8 cellular contexts compared by ENCODE assay signal in genomic region chr14:20873370-20874177, GRCh38. TPM values are rescaled to one million over a fixed set of nuclear protein-coding genes. Genes with fewer than 3 reads are reported as not detected.
DNase-seq lines count a peak whose midpoint lies in the region; ATAC-seq, FAIRE-seq and TF ChIP-seq lines count a peak whose summit lies in the region.

No MANE protein-coding gene starts in this region.

- H3K27ac ChIP-seq in OCI-LY3 (ENCODE audit: low read length): no peak overlapping the region

- no peaks in the 10 kb centered on the region for H3K36me3 ChIP-seq in OCI-LY3 (replicated peaks; ENCODE audit: low read depth, low read length)
- H3K36me3 ChIP-seq in neuron (ENCODE audit: insufficient read depth, low read length): no peaks in the 10 kb centered on the region

- H3K4me1 Mint-ChIP-seq in activated T-cell treated with anti-CD3 and anti-CD28 coated beads, Interleukin-2, amount 50 U/mL, for 72 hours (ENCODE audit: low read depth): peaks cover 9% of the 10 kb centered on the region
- H3K4me1 Mint-ChIP-seq in stimulated activated naive CD8-positive, alpha-beta T cell treated with anti-CD3 and anti-CD28 coated beads, Interleukin-15, amount 100 ng/mL, for 72 hours: peaks cover 23% of the 10 kb centered on the region

- no peak overlapping the region for H3K27ac Mint-ChIP-seq in activated T-cell treated with anti-CD3 and anti-CD28 coated beads, Interleukin-2, amount 50 U/mL, for 72 hours
- peak overlapping the region; percentile 24 to 74 for H3K27ac Mint-ChIP-seq in stimulated activated naive CD8-positive, alpha-beta T cell treated with anti-CD3 and anti-CD28 coated beads, Interleukin-15, amount 100 ng/mL, for 72 hours

- no peaks in the 10 kb centered on the region for H3K9me3 Mint-ChIP-seq in activated T-cell treated with anti-CD3 and anti-CD28 coated beads, Interleukin-2, amount 50 U/mL, for 72 hours
- no peaks in the 10 kb centered on the region for H3K9me3 Mint-ChIP-seq in stimulated activated naive CD8-positive, alpha-beta T cell treated with anti-CD3 and anti-CD28 coated beads, Interleukin-15, amount 100 ng/mL, for 72 hours

- TF ChIP-seq CTCF in OCI-LY3 (IDR thresholded peaks at IDR 0.05; ENCODE audit: low read depth, low read length) (peak; percentile 77), foreskin fibroblast (IDR thresholded peaks at IDR 0.05; ENCODE audit: low read depth, low read length) (peak; percentile 75)

- peak overlapping the region; percentile 53 to 72 for H3K4me3 Mint-ChIP-seq in activated T-cell treated with anti-CD3 and anti-CD28 coated beads, Interleukin-2, amount 50 U/mL, for 72 hours
- peak overlapping the region; percentile 55 to 68 for H3K4me3 Mint-ChIP-seq in stimulated activated naive CD8-positive, alpha-beta T cell treated with anti-CD3 and anti-CD28 coated beads, Interleukin-15, amount 100 ng/mL, for 72 hours

- no peaks in the 10 kb centered on the region for H4K20me1 ChIP-seq in OCI-LY3 (ENCODE audit: insufficient read depth, low read length)

- H3K4me3 ChIP-seq in OCI-LY3 (ENCODE audit: low read length) (peak overlapping the region; percentile 50), foreskin fibroblast (ENCODE audit: low read depth in 1 of 2, low read length in 2 of 2) (no peak overlapping the region), neuron (ENCODE audit: low read length) (no peak overlapping the region)

- H3K9me3 ChIP-seq in OCI-LY3 (ENCODE audit: insufficient read depth, low read length): 0 out of 2 replicates have a peak, but pooled peaks cover 4% of the 10 kb centered on the region
- H3K9me3 ChIP-seq in neuron (ENCODE audit: low read length): no peaks in the 10 kb centered on the region

- peak overlapping the region; percentile 92 for H2AFZ ChIP-seq in OCI-LY3 (ENCODE audit: low read depth, low read length)
- H2AFZ ChIP-seq in neuron (ENCODE audit: low read depth, low read length): peak overlapping the region; percentile 53

- peaks cover 20% of the 10 kb centered on the region for H3K27me3 ChIP-seq in OCI-LY3 (ENCODE audit: low read depth, low read length)
- H3K27me3 ChIP-seq in neuron (ENCODE audit: insufficient read depth, low read length): no peaks in the 10 kb centered on the region

- no peaks in the 10 kb centered on the region for H3K4me1 ChIP-seq in OCI-LY3 (ENCODE audit: low read length)
- H3K4me1 ChIP-seq in neuron (ENCODE audit: insufficient read depth, low read length): no peaks in the 10 kb centered on the region

- H3K9ac ChIP-seq in OCI-LY3 (ENCODE audit: low read length): no peak overlapping the region

- H3K36me3 Mint-ChIP-seq in activated T-cell treated with anti-CD3 and anti-CD28 coated beads, Interleukin-2, amount 50 U/mL, for 72 hours (ENCODE audit: insufficient read depth in 2 of 2): no peaks in the 10 kb centered on the region

- peak overlapping the region; percentile 61 for H3K4me2 ChIP-seq in OCI-LY3 (ENCODE audit: low read length)

- peak; percentile 83 to 85 for DNase-seq in activated T-cell treated with anti-CD3 and anti-CD28 coated beads, Interleukin-2, amount 50 U/mL, for 72 hours
- DNase-seq in foreskin fibroblast: peak; percentile 45 to 76
- peak; percentile 80 to 85 for DNase-seq in stimulated activated naive CD8-positive, alpha-beta T cell treated with anti-CD3 and anti-CD28 coated beads, Interleukin-15, amount 100 ng/mL, for 72 hours

- FAIRE-seq in G401.6 (lab: Jason Lieb, UNC): peak; percentile 17

- ATAC-seq in HG02571 (IDR thresholded peaks at IDR 0.05; ENCODE audit: unreplicated experiment) (peak; percentile 54), GM21576 (IDR thresholded peaks at IDR 0.05; ENCODE audit: unreplicated experiment) (no peak)
- ATAC-seq in activated T-cell treated with anti-CD3 and anti-CD28 coated beads, Interleukin-2, amount 50 U/mL, for 72 hours (replicated peaks in 1 of 2): peak; percentile 93 to 94
- peak; percentile 97 for ATAC-seq in stimulated activated naive CD8-positive, alpha-beta T cell treated with anti-CD3 and anti-CD28 coated beads, Interleukin-15, amount 100 ng/mL, for 72 hours

- peaks cover 22% of the 10 kb centered on the region for H3K27me3 Mint-ChIP-seq in activated T-cell treated with anti-CD3 and anti-CD28 coated beads, Interleukin-2, amount 50 U/mL, for 72 hours (ENCODE audit: low read depth)
- H3K27me3 Mint-ChIP-seq in stimulated activated naive CD8-positive, alpha-beta T cell treated with anti-CD3 and anti-CD28 coated beads, Interleukin-15, amount 100 ng/mL, for 72 hours: no peaks in the 10 kb centered on the region

- no peaks in the 10 kb centered on the region for H3K79me2 ChIP-seq in OCI-LY3 (ENCODE audit: low read length)

RNA-seq across cellular contexts. Expression of gene RNASE3, which starts 17.6 kb away (rescaled TPM):
- not detected for total RNA-seq in activated T-cell treated with anti-CD3 and anti-CD28 coated beads, Interleukin-2, amount 50 U/mL, for 72 hours
